In genomic region chr2:38653715-38654494, GRCh38 we compare ENCODE assay signal across 9 cellular contexts. TPM values are rescaled to one million over a fixed set of nuclear protein-coding genes. Genes with fewer than 3 reads are reported as not detected.
DNase-seq lines count a peak whose midpoint lies in the region; ATAC-seq and TF ChIP-seq lines count a peak whose summit lies in the region.
"Had no signal": no experiment of that assay in that cellular context is flagged by ENCODE, and none has a peak within 500 bp of the region (broad histone marks: within the 10 kb centered on the region; RNA-seq: fewer than 3 reads in every experiment).

No MANE protein-coding gene starts in this region.

- H3K27ac ChIP-seq in IMR-90 (ENCODE audit: insufficient read depth, low read length): no peak overlapping the region

- CTCF ChIA-PET in IMR-90 (lab: Yijun Ruan, JAX): no interaction called here

- H3K23ac ChIP-seq in IMR-90 (ENCODE audit: low read depth, low read length): no peak overlapping the region

- ATAC-seq in IMR-90 (ENCODE audit: low read depth): no peak

- TF ChIP-seq RAD21 in IMR-90 (IDR thresholded peaks at IDR 0.05; ENCODE audit: low read length): no peak

- no peak overlapping the region for H2BK20ac ChIP-seq in IMR-90 (ENCODE audit: low read depth, low read length)

- no peak overlapping the region for H2AK9ac ChIP-seq in IMR-90 (replicated peaks; ENCODE audit: low read depth, low read length, poor library complexity)

- no peaks in the 10 kb centered on the region for H3K9me3 ChIP-seq in IMR-90 (ENCODE audit: control insufficient read depth, insufficient read depth, low read length)

- H3K4me2 ChIP-seq in IMR-90 (ENCODE audit: low read depth, low read length): no peak overlapping the region

- DNase-seq in CD14-positive monocyte (ENCODE audit: low spot score) (no peak), IMR-90 (peak; percentile 16), myocyte (ENCODE audit: low read depth) (peak; percentile 35), NCI-H1694 (lab: John Stamatoyannopoulos, UW) (no peak), HuH-7.5 (ENCODE audit: low spot score) (no peak), SW480 (ENCODE audit: low spot score) (no peak), HT-29 (ENCODE audit: low spot score) (no peak)
- DNase-seq in activated CD8-positive, alpha-beta memory T cell treated with anti-CD3 and anti-CD28 coated beads, Interleukin-2, amount 50 U/mL, for 4 hours: peak; percentile 40
- DNase-seq: RPMI8226 had no signal

- H3K4me1 Mint-ChIP-seq in CD14-positive monocyte: peaks cover 35% of the 10 kb centered on the region

- H3K27ac Mint-ChIP-seq in CD14-positive monocyte: peak overlapping the region in 5 of 7 donors; percentile 57 to 81 (median 64)

- H3K36me3 Mint-ChIP-seq in CD14-positive monocyte: peaks cover 0 to 4% of the 10 kb centered on the region in 2 donors

- H3K27me3 Mint-ChIP-seq in CD14-positive monocyte (ENCODE audit: low read depth in 3 of 3): peaks cover 0 to 5% (median 1%) of the 10 kb centered on the region in 3 donors

- 94% methylated on average over 3 of the region's 9 CpGs; no CpG with 5 or more reads in 1 of the 2 experiments for WGBS in IMR-90 (ENCODE audit: extremely low coverage in 2 of 2, insufficient read length in 1 of 2), 2 experiments

- no peaks in the 10 kb centered on the region; the same call in 1 of the 2 replicates for H3K4me1 ChIP-seq in IMR-90 (ENCODE audit: control insufficient read depth, insufficient read depth, low read length)

- no peak overlapping the region for H2AK5ac ChIP-seq in IMR-90 (ENCODE audit: low read depth, low read length)

- POLR2A ChIA-PET in IMR-90 (lab: Charles Lee; ENCODE audit: unreplicated experiment): no interaction called here

- no peak overlapping the region for H2BK15ac ChIP-seq in IMR-90 (ENCODE audit: low read depth, low read length)

- no peak overlapping the region for H4K5ac ChIP-seq in IMR-90 (ENCODE audit: low read depth, low read length)

- no peaks in the 10 kb centered on the region for H4K20me1 ChIP-seq in IMR-90 (ENCODE audit: insufficient read depth, low read length)

- H3K4me3 Mint-ChIP-seq in CD14-positive monocyte: peak overlapping the region in 1 of 2 donors; percentile 15

- intact Hi-C loops in CD14-positive monocyte (cut with micrococcal nuclease) (loop anchor here in 1 of 2 donors (5.0 kb wide), 1 partner anchor 37 kb away; no protein-coding TSS in a partner anchor), IMR-90 (cut with micrococcal nuclease) (no loop called here)

- no peak overlapping the region for H3K14ac ChIP-seq in IMR-90 (replicated peaks; ENCODE audit: low read depth, low read length)

- no peak overlapping the region for H3K18ac ChIP-seq in IMR-90 (ENCODE audit: low read depth, low read length)

- TF ChIP-seq CTCF in CD14-positive monocyte (IDR thresholded peaks at IDR 0.05): no peak
- no peak for TF ChIP-seq CTCF in IMR-90 (conservative IDR thresholded peaks at IDR 0.05; ENCODE audit: low read depth, low read length)

- H3K27me3 ChIP-seq in IMR-90 (ENCODE audit: control insufficient read depth, insufficient read depth, low read length): no peaks in the 10 kb centered on the region; the same call in none of the 2 replicates

- H2AFZ ChIP-seq in IMR-90 (replicated peaks; ENCODE audit: low read length, poor library complexity): no peak overlapping the region

- H3K36me3 ChIP-seq in IMR-90 (ENCODE audit: control insufficient read depth, insufficient read depth, low read length): no peaks in the 10 kb centered on the region

- no TSS peak for BruUV-seq in IMR-90 (replicated peaks; lab: Mats Ljungman, UMichigan)

- TF ChIP-seq POLR2A in IMR-90 (IDR thresholded peaks at IDR 0.05; ENCODE audit: low read depth, low read length): no peak

- H3K4me3 ChIP-seq in IMR-90 (ENCODE audit: insufficient read depth, low read depth, low read length): no peak overlapping the region

- in situ Hi-C loops in IMR-90 (cut with MboI; ENCODE audit: low sequenced_read_pairs): no loop called here

- H2BK5ac ChIP-seq in IMR-90 (ENCODE audit: low read depth, low read length, poor library complexity, severe bottlenecking): no peak overlapping the region

- no peak overlapping the region for H4K91ac ChIP-seq in IMR-90 (ENCODE audit: insufficient read depth, low read depth, low read length)

- H2BK120ac ChIP-seq in IMR-90 (ENCODE audit: low read depth, low read length): no peak overlapping the region

- H3K56ac ChIP-seq in IMR-90 (ENCODE audit: extremely low read depth, insufficient read depth, low read length): no peak overlapping the region

- peaks cover 8 to 15% (median 13%) of the 10 kb centered on the region in 7 donors for H3K9me3 Mint-ChIP-seq in CD14-positive monocyte

- H3K9me1 ChIP-seq in IMR-90 (ENCODE audit: insufficient read depth, low read length): no peaks in the 10 kb centered on the region; the same call in 1 of the 2 replicates

- dilution Hi-C loops in IMR-90 (cut with HindIII; ENCODE audit: low sequenced_read_pairs, unreplicated experiment): no loop called here

- no peak overlapping the region for H3K9ac ChIP-seq in IMR-90 (ENCODE audit: low read depth, low read length)

- H4K8ac ChIP-seq in IMR-90 (ENCODE audit: low read depth in 2 of 2, low read length in 2 of 2): no peak overlapping the region

- no peak overlapping the region for H3K4ac ChIP-seq in IMR-90 (ENCODE audit: low read depth, low read length)

- H3K79me1 ChIP-seq in IMR-90 (ENCODE audit: low read depth in 1 of 2, low read length in 2 of 2): no peaks in the 10 kb centered on the region

TF ChIP-seq in IMR-90, 13 proteins besides CTCF, POLR2A, EP300 and RAD21:
- TF ChIP-seq, protein P1, sequence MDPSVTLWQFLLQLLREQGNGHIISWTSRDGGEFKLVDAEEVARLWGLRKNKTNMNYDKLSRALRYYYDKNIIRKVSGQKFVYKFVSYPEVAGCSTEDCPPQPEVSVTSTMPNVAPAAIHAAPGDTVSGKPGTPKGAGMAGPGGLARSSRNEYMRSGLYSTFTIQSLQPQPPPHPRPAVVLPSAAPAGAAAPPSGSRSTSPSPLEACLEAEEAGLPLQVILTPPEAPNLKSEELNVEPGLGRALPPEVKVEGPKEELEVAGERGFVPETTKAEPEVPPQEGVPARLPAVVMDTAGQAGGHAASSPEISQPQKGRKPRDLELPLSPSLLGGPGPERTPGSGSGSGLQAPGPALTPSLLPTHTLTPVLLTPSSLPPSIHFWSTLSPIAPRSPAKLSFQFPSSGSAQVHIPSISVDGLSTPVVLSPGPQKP (IDR thresholded peaks at IDR 0.05; ENCODE audit: borderline replicate concordance, low read depth, low read length): no peak

RNA-seq across cellular contexts. Expression of gene GALM, which starts 12.0 kb away (rescaled TPM):
- polyA plus RNA-seq in CD14-positive monocyte: 1 to 10 TPM; 3.0 to 3.6 TPM
- 16.4 and 24.2 TPM in 2 replicates for total RNA-seq in IMR-90 (2012; rRNA removed)
- polyA plus RNA-seq in IMR-90 (2012; rRNA removed): 11.8 and 12.1 TPM in 2 replicates
- polyA plus RNA-seq in IMR-90 (2012; cell fraction: cytosol; rRNA removed): 14.7 and 16.4 TPM in 2 replicates
- 7.5 and 8.4 TPM in 2 replicates for polyA plus RNA-seq in IMR-90 (2012; cell fraction: nucleus; rRNA removed; ENCODE audit: low replicate concordance)
- total RNA-seq in myocyte: 12.4 and 23.1 TPM in 2 replicates
- 13.9 TPM for polyA plus RNA-seq in myocyte (2012)
- total RNA-seq in HT-29 (2014; rRNA removed; shearing (Covaris generic)): 20.8 and 25.0 TPM in 2 replicates

RNA-seq across cellular contexts. Expression of gene HNRNPLL, which starts 51.2 kb away (rescaled TPM):
- polyA plus RNA-seq in CD14-positive monocyte: 10 to 100 TPM; 13.8 to 16.8 TPM
- 49.2 and 53.1 TPM in 2 replicates for total RNA-seq in IMR-90 (2012; rRNA removed)
- 20.2 and 23.7 TPM in 2 replicates for polyA plus RNA-seq in IMR-90 (2012; rRNA removed)
- 9.2 and 12.6 TPM in 2 replicates for polyA plus RNA-seq in IMR-90 (2012; cell fraction: cytosol; rRNA removed)
- 7.9 and 36.5 TPM in 2 replicates for polyA plus RNA-seq in IMR-90 (2012; cell fraction: nucleus; rRNA removed; ENCODE audit: low replicate concordance)
- 36.2 and 44.1 TPM in 2 replicates for total RNA-seq in myocyte
- polyA plus RNA-seq in myocyte (2012): 24.6 TPM
- total RNA-seq in HT-29 (2014; rRNA removed; shearing (Covaris generic)): 24.7 and 32.4 TPM in 2 replicates

Comparison
In these comparisons a context has a peak if more than half of its experiments do, and no peak if none do; other contexts are left out.
1. DNase-seq: peak in IMR-90 (single experiment), activated CD8-positive, alpha-beta memory T cell treated with anti-CD3 and anti-CD28 coated beads, Interleukin-2, amount 50 U/mL, for 4 hours (single experiment) and myocyte (single experiment); none in CD14-positive monocyte (single experiment), NCI-H1694 (single experiment), HuH-7.5 (single experiment), SW480 (single experiment) and HT-29 (single experiment).